1 cellular context compared by ENCODE assay signal in genomic region chr16:67216612-67217490, GRCh38.
A peak's percentile ranks its signal among the peaks of the same experiment; 100 is the strongest.
TF ChIP-seq lines count a peak whose summit lies in the region.

No MANE protein-coding gene starts in this region.

TF ChIP-seq in K562, 482 proteins besides CTCF, POLR2A, EP300 and RAD21 (continued from another document and continues in another):
- no peak for TF ChIP-seq NCOA1 (IDR thresholded peaks at IDR 0.05; ENCODE audit: low read depth)
- TF ChIP-seq, protein P1, sequence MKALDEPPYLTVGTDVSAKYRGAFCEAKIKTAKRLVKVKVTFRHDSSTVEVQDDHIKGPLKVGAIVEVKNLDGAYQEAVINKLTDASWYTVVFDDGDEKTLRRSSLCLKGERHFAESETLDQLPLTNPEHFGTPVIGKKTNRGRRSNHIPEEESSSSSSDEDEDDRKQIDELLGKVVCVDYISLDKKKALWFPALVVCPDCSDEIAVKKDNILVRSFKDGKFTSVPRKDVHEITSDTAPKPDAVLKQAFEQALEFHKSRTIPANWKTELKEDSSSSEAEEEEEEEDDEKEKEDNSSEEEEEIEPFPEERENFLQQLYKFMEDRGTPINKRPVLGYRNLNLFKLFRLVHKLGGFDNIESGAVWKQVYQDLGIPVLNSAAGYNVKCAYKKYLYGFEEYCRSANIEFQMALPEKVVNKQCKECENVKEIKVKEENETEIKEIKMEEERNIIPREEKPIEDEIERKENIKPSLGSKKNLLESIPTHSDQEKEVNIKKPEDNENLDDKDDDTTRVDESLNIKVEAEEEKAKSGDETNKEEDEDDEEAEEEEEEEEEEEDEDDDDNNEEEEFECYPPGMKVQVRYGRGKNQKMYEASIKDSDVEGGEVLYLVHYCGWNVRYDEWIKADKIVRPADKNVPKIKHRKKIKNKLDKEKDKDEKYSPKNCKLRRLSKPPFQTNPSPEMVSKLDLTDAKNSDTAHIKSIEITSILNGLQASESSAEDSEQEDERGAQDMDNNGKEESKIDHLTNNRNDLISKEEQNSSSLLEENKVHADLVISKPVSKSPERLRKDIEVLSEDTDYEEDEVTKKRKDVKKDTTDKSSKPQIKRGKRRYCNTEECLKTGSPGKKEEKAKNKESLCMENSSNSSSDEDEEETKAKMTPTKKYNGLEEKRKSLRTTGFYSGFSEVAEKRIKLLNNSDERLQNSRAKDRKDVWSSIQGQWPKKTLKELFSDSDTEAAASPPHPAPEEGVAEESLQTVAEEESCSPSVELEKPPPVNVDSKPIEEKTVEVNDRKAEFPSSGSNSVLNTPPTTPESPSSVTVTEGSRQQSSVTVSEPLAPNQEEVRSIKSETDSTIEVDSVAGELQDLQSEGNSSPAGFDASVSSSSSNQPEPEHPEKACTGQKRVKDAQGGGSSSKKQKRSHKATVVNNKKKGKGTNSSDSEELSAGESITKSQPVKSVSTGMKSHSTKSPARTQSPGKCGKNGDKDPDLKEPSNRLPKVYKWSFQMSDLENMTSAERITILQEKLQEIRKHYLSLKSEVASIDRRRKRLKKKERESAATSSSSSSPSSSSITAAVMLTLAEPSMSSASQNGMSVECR (CRISPR knock-in tag; IDR thresholded peaks at IDR 0.05) = no peak
- TF ChIP-seq, protein P2, sequence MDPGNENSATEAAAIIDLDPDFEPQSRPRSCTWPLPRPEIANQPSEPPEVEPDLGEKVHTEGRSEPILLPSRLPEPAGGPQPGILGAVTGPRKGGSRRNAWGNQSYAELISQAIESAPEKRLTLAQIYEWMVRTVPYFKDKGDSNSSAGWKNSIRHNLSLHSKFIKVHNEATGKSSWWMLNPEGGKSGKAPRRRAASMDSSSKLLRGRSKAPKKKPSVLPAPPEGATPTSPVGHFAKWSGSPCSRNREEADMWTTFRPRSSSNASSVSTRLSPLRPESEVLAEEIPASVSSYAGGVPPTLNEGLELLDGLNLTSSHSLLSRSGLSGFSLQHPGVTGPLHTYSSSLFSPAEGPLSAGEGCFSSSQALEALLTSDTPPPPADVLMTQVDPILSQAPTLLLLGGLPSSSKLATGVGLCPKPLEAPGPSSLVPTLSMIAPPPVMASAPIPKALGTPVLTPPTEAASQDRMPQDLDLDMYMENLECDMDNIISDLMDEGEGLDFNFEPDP (CRISPR knock-in tag; IDR thresholded peaks at IDR 0.05) = no peak
- no peak for TF ChIP-seq NFATC3 (IDR thresholded peaks at IDR 0.05)
- TF ChIP-seq ZBTB2 (IDR thresholded peaks at IDR 0.05) = peak; percentile 38; the same call in 1 of the 2 replicates
- no peak for TF ChIP-seq TARDBP (IDR thresholded peaks at IDR 0.05)
- TF ChIP-seq L3MBTL2 (IDR thresholded peaks at IDR 0.05) = peak; percentile 64
- TF ChIP-seq COPS2 (conservative IDR thresholded peaks at IDR 0.05) = no peak
- TF ChIP-seq, protein P3, sequence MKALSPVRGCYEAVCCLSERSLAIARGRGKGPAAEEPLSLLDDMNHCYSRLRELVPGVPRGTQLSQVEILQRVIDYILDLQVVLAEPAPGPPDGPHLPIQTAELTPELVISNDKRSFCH (CRISPR knock-in tag; IDR thresholded peaks at IDR 0.05) = no peak
- TF ChIP-seq, protein P3 (tag; IDR thresholded peaks at IDR 0.05) = no peak
- TF ChIP-seq, protein P4, sequence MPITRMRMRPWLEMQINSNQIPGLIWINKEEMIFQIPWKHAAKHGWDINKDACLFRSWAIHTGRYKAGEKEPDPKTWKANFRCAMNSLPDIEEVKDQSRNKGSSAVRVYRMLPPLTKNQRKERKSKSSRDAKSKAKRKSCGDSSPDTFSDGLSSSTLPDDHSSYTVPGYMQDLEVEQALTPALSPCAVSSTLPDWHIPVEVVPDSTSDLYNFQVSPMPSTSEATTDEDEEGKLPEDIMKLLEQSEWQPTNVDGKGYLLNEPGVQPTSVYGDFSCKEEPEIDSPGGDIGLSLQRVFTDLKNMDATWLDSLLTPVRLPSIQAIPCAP (CRISPR knock-in tag; IDR thresholded peaks at IDR 0.05; ENCODE audit: borderline replicate concordance) = no peak
- no peak for TF ChIP-seq POLR3A (IDR thresholded peaks at IDR 0.05; ENCODE audit: borderline replicate concordance, extremely low read depth, insufficient read depth, insufficient read length)
- no peak for TF ChIP-seq ZNF311 (CRISPR knock-in tag; IDR thresholded peaks at IDR 0.05)
- peak; percentile 61 for TF ChIP-seq RBM39 (optimal IDR thresholded peaks at IDR 0.05; ENCODE audit: low read depth, low read length)
- peak; percentile 55 for TF ChIP-seq KDM5B (IDR thresholded peaks at IDR 0.05; ENCODE audit: insufficient replicate concordance, low read depth, low read length)
- no peak for TF ChIP-seq RBM22 (IDR thresholded peaks at IDR 0.05; ENCODE audit: low read depth, low read length, poor library complexity, severe bottlenecking)
- no peak for TF ChIP-seq NELFE (IDR thresholded peaks at IDR 0.05; ENCODE audit: insufficient read depth, insufficient read length)
- TF ChIP-seq, protein P5, sequence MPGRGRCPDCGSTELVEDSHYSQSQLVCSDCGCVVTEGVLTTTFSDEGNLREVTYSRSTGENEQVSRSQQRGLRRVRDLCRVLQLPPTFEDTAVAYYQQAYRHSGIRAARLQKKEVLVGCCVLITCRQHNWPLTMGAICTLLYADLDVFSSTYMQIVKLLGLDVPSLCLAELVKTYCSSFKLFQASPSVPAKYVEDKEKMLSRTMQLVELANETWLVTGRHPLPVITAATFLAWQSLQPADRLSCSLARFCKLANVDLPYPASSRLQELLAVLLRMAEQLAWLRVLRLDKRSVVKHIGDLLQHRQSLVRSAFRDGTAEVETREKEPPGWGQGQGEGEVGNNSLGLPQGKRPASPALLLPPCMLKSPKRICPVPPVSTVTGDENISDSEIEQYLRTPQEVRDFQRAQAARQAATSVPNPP (IDR thresholded peaks at IDR 0.05; ENCODE audit: borderline replicate concordance, insufficient read depth, insufficient read length) = no peak
- no peak for TF ChIP-seq ZNF75A (CRISPR knock-in tag; IDR thresholded peaks at IDR 0.05)
- peak; percentile 66; the same call in 1 of the 2 replicates for TF ChIP-seq PHF8 (IDR thresholded peaks at IDR 0.05; ENCODE audit: borderline replicate concordance, low read length)
- TF ChIP-seq CTBP1 (IDR thresholded peaks at IDR 0.05; ENCODE audit: borderline replicate concordance) = peak; percentile 65; the same call in 1 of the 2 replicates
- no peak for TF ChIP-seq ZKSCAN8 (CRISPR knock-in tag; IDR thresholded peaks at IDR 0.05)
- no peak for TF ChIP-seq ZNF277 (CRISPR knock-in tag; IDR thresholded peaks at IDR 0.05; ENCODE audit: borderline replicate concordance)
- TF ChIP-seq, protein P6, sequence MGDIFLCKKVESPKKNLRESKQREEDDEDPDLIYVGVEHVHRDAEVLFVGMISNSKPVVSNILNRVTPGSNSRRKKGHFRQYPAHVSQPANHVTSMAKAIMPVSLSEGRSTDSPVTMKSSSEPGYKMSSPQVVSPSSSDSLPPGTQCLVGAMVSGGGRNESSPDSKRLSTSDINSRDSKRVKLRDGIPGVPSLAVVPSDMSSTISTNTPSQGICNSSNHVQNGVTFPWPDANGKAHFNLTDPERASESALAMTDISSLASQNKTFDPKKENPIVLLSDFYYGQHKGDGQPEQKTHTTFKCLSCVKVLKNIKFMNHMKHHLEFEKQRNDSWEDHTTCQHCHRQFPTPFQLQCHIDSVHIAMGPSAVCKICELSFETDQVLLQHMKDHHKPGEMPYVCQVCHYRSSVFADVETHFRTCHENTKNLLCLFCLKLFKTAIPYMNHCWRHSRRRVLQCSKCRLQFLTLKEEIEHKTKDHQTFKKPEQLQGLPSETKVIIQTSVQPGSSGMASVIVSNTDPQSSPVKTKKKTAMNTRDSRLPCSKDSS (IDR thresholded peaks at IDR 0.05; ENCODE audit: low read depth, partially characterized antibody) = no peak
- TF ChIP-seq FIP1L1 (IDR thresholded peaks at IDR 0.05; ENCODE audit: low read depth, low read length, poor library complexity, severe bottlenecking) = no peak
- TF ChIP-seq PHB (CRISPR knock-in tag; IDR thresholded peaks at IDR 0.05) = no peak
- no peak for TF ChIP-seq ZNF197 (CRISPR knock-in tag; IDR thresholded peaks at IDR 0.05; ENCODE audit: low read depth)
- no peak for TF ChIP-seq ZFP1 (CRISPR knock-in tag; IDR thresholded peaks at IDR 0.05)
- no peak for TF ChIP-seq SMARCA5 (IDR thresholded peaks at IDR 0.05)
- no peak for TF ChIP-seq HNRNPUL1 (IDR thresholded peaks at IDR 0.05; ENCODE audit: low read length)
- TF ChIP-seq RBM34 (IDR thresholded peaks at IDR 0.05; ENCODE audit: borderline replicate concordance, insufficient read depth, low read length) = no peak
- no peak for TF ChIP-seq ZNF584 (CRISPR knock-in tag; IDR thresholded peaks at IDR 0.05; ENCODE audit: low read depth)
- TF ChIP-seq ARID1B (IDR thresholded peaks at IDR 0.05) = peak; percentile 67
- no peak for TF ChIP-seq BCOR (IDR thresholded peaks at IDR 0.05)
- no peak for TF ChIP-seq ZSCAN29 (IDR thresholded peaks at IDR 0.05)
- TF ChIP-seq NFIX (CRISPR knock-in tag; IDR thresholded peaks at IDR 0.05; ENCODE audit: low read depth) = no peak
- peak; percentile 65 for TF ChIP-seq DPF2 (IDR thresholded peaks at IDR 0.05)
- no peak for TF ChIP-seq STAT5B (CRISPR knock-in tag; IDR thresholded peaks at IDR 0.05)
- no peak for TF ChIP-seq FOXJ3 (CRISPR knock-in tag; IDR thresholded peaks at IDR 0.05)
- no peak for TF ChIP-seq ZNF551 (CRISPR knock-in tag; IDR thresholded peaks at IDR 0.05)
- TF ChIP-seq, protein P7, sequence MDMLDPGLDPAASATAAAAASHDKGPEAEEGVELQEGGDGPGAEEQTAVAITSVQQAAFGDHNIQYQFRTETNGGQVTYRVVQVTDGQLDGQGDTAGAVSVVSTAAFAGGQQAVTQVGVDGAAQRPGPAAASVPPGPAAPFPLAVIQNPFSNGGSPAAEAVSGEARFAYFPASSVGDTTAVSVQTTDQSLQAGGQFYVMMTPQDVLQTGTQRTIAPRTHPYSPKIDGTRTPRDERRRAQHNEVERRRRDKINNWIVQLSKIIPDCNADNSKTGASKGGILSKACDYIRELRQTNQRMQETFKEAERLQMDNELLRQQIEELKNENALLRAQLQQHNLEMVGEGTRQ (CRISPR knock-in tag; IDR thresholded peaks at IDR 0.05) = peak; percentile 76
- TF ChIP-seq KLF16 (IDR thresholded peaks at IDR 0.05) = no peak
- no peak for TF ChIP-seq TCF7 (IDR thresholded peaks at IDR 0.05; ENCODE audit: borderline replicate concordance)
- TF ChIP-seq ZBTB7A (IDR thresholded peaks at IDR 0.05; ENCODE audit: borderline replicate concordance, control insufficient read depth, low read depth, low read length) = no peak
- TF ChIP-seq U2AF1 (optimal IDR thresholded peaks at IDR 0.05; ENCODE audit: low read depth, low read length) = no peak
- 0 out of 2 replicates have a peak, but pooled peaks have one; percentile 40 for TF ChIP-seq MYNN (IDR thresholded peaks at IDR 0.05)
- TF ChIP-seq MYNN (CRISPR knock-in tag; IDR thresholded peaks at IDR 0.05) = no peak
- TF ChIP-seq CBX5 (IDR thresholded peaks at IDR 0.05; ENCODE audit: borderline replicate concordance, low read depth) = no peak
- no peak for TF ChIP-seq TRIM24 (IDR thresholded peaks at IDR 0.05)
- TF ChIP-seq SFPQ (IDR thresholded peaks at IDR 0.05; ENCODE audit: low read depth, low read length) = no peak
- TF ChIP-seq IFI16 (CRISPR knock-in tag; IDR thresholded peaks at IDR 0.05) = no peak
- TF ChIP-seq E2F3 (CRISPR knock-in tag; IDR thresholded peaks at IDR 0.05) = no peak
- TF ChIP-seq NKRF (IDR thresholded peaks at IDR 0.05; ENCODE audit: borderline replicate concordance) = no peak
- TF ChIP-seq ETV1 (tag; conservative IDR thresholded peaks at IDR 0.05; ENCODE audit: low read depth) = no peak
